ENCODE assay signal across 8 cellular contexts in genomic region chr6:43181621-43181941, GRCh38. TPM values are rescaled to one million over a fixed set of nuclear protein-coding genes. Genes with fewer than 3 reads are reported as not detected.
A peak's percentile ranks its signal among the peaks of the same experiment; 100 is the strongest.
DNase-seq lines count a peak whose midpoint lies in the region; TF ChIP-seq lines count a peak whose summit lies in the region.

No MANE protein-coding gene starts in this region.

- peaks cover 10% of the 10 kb centered on the region for H3K36me3 Mint-ChIP-seq in progenitor cell of endocrine pancreas (ENCODE audit: insufficient read depth)

- peaks cover 17 to 61% (median 34%) of the 10 kb centered on the region in 4 donors for H3K4me1 ChIP-seq in esophagus muscularis mucosa

- H3K27ac Mint-ChIP-seq in progenitor cell of endocrine pancreas = peak overlapping the region; percentile 79

- H3K27me3 Mint-ChIP-seq in progenitor cell of endocrine pancreas = no peaks in the 10 kb centered on the region

- H3K4me1 Mint-ChIP-seq in progenitor cell of endocrine pancreas (ENCODE audit: low read depth) = peaks cover 16% of the 10 kb centered on the region

- CTCF ChIA-PET in RWPE1 (lab: Yijun Ruan, JAX) = no interaction called here

- DNase-seq in RWPE1 (ENCODE audit: low spot score) (no peak), esophagus muscularis mucosa (ENCODE audit: extremely low spot score) (no peak), progenitor cell of endocrine pancreas (ENCODE audit: low spot score, unreplicated experiment) (no peak), superior temporal gyrus (ENCODE audit: extremely low spot score) (no peak), SW 1271 (lab: John Stamatoyannopoulos, UW) (no peak), GM13977 (ENCODE audit: low spot score) (no peak), DMS79 treated with DMSO at 0.1 percent for 48 hours (lab: John Stamatoyannopoulos, UW) (no peak)

- peak overlapping the region; percentile 83 for H3K27ac ChIP-seq in RWPE1
- H3K27ac ChIP-seq in esophagus muscularis mucosa (replicated peaks in 1 of 4) = peak overlapping the region; percentile 79 to 85 (median 81)

- H3K4me3 ChIP-seq in GM08714 (ENCODE audit: low read length) = peak overlapping the region; percentile 91
- H3K4me3 ChIP-seq in esophagus muscularis mucosa = peak overlapping the region; percentile 69 to 88 (median 81)

- no peak for TF ChIP-seq EP300 in esophagus muscularis mucosa (IDR thresholded peaks at IDR 0.05)

- intact Hi-C loops in esophagus muscularis mucosa (cut with DNase I) = no loop called here

- peak overlapping the region; percentile 87 for H3K4me3 Mint-ChIP-seq in progenitor cell of endocrine pancreas (ENCODE audit: low read depth)

- in situ Hi-C loops in GM13977 (cut with MboI; ENCODE audit: low pct_unique_long_range_greater_than_20kb, low sequenced_read_pairs, unreplicated experiment) = no loop called here

- POLR2A ChIA-PET in RWPE1 (lab: Yijun Ruan, JAX; ENCODE audit: low non-redundant PET) = no interaction called here

- TF ChIP-seq CTCF in RWPE1 (conservative IDR thresholded peaks at IDR 0.05; ENCODE audit: low read depth) (no peak), esophagus muscularis mucosa (IDR thresholded peaks at IDR 0.05) (no peak), progenitor cell of endocrine pancreas (IDR thresholded peaks at IDR 0.05; ENCODE audit: unreplicated experiment) (no peak), GM13977 (IDR thresholded peaks at IDR 0.05; ENCODE audit: extremely low read depth, insufficient read depth, missing control alignments) (no peak)

- no peaks in the 10 kb centered on the region for H3K9me3 ChIP-seq in esophagus muscularis mucosa

- H3K9me3 Mint-ChIP-seq in progenitor cell of endocrine pancreas (ENCODE audit: low read depth) = no peaks in the 10 kb centered on the region

- peaks cover 41 to 71% (median 62%) of the 10 kb centered on the region in 4 donors for H3K36me3 ChIP-seq in esophagus muscularis mucosa

- WGBS in esophagus muscularis mucosa = 38% methylated on average over 9 of the region's 9 CpGs

- TF ChIP-seq POLR2A in esophagus muscularis mucosa (IDR thresholded peaks at IDR 0.05; ENCODE audit: low read depth) = no peak

- H3K27me3 ChIP-seq in esophagus muscularis mucosa = no peaks in the 10 kb centered on the region

RNA-seq across cellular contexts. Expression of gene CUL9, which starts 0.4 kb away (rescaled TPM):
- total RNA-seq in esophagus muscularis mucosa = 10 to 100 TPM; 21.5 to 46.6 (median 33.6) TPM
- 57.0 and 61.1 TPM in 2 replicates for total RNA-seq in progenitor cell of endocrine pancreas

RNA-seq across cellular contexts. Expression of gene SRF, which starts 10.5 kb away (rescaled TPM):
- 100 to 1,000 TPM; 111 to 183 (median 153) TPM for total RNA-seq in esophagus muscularis mucosa
- 29.1 and 30.3 TPM in 2 replicates for total RNA-seq in progenitor cell of endocrine pancreas

RNA-seq across cellular contexts. Expression of gene DNPH1, which starts 47.7 kb away (rescaled TPM):
- total RNA-seq in esophagus muscularis mucosa (10 to 100 TPM; 60.5 to 70.2 (median 65.3) TPM), progenitor cell of endocrine pancreas (33.9 and 39.0 TPM in 2 replicates)
